Comparison of ENCODE assay signal across 13 cellular contexts in genomic region chr18:48829443-48830149, GRCh38.
DNase-seq lines count a peak whose midpoint lies in the region; ATAC-seq and TF ChIP-seq lines count a peak whose summit lies in the region.
"Had no signal": no experiment of that assay in that cellular context is flagged by ENCODE, and none has a peak within 500 bp of the region (broad histone marks: within the 10 kb centered on the region; RNA-seq: fewer than 3 reads in every experiment).

No MANE protein-coding gene starts in this region.

- no peak overlapping the region for H3K4me3 Mint-ChIP-seq in activated CD8-positive, alpha-beta T cell treated with anti-CD3 and anti-CD28 coated beads, Interleukin-2, amount 10 ng/mL, durations not matched to agents 7 days and 5 days
- no peak overlapping the region for H3K4me3 Mint-ChIP-seq in activated CD8-positive, alpha-beta T cell treated with anti-CD3 and anti-CD28 coated beads for 36 hours
- no peak overlapping the region for H3K4me3 Mint-ChIP-seq in activated CD8-positive, alpha-beta memory T cell treated with anti-CD3 and anti-CD28 coated beads, Interleukin-2, amount 10 ng/mL, durations not matched to agents 7 days and 5 days
- H3K4me3 Mint-ChIP-seq in activated CD4-positive, alpha-beta T cell treated with anti-CD3 and anti-CD28 coated beads, Interleukin-2, amount 10 ng/mL, durations not matched to agents 24 days and 14 days = no peak overlapping the region

- H3K27ac ChIP-seq in tibial artery = peak overlapping the region; percentile 85 to 89
- H3K27ac ChIP-seq: foreskin keratinocyte had no signal

- H3K9me3 ChIP-seq in tibial artery = no peaks in the 10 kb centered on the region
- H3K9me3 ChIP-seq: tibial nerve had no signal

- H3K27me3 ChIP-seq in tibial artery = no peaks in the 10 kb centered on the region
- H3K27me3 ChIP-seq: foreskin keratinocyte, tibial nerve had no signal

- peaks cover 51% of the 10 kb centered on the region for H3K4me1 Mint-ChIP-seq in activated CD8-positive, alpha-beta T cell treated with anti-CD3 and anti-CD28 coated beads, Interleukin-2, amount 10 ng/mL, durations not matched to agents 7 days and 5 days (ENCODE audit: low read depth)
- peaks cover 43% of the 10 kb centered on the region for H3K4me1 Mint-ChIP-seq in activated CD8-positive, alpha-beta T cell treated with anti-CD3 and anti-CD28 coated beads for 36 hours (ENCODE audit: low read depth)
- H3K4me1 Mint-ChIP-seq in activated CD8-positive, alpha-beta memory T cell treated with anti-CD3 and anti-CD28 coated beads, Interleukin-2, amount 10 ng/mL, durations not matched to agents 7 days and 5 days = peaks cover 36% of the 10 kb centered on the region
- H3K4me1 Mint-ChIP-seq in activated CD4-positive, alpha-beta T cell treated with anti-CD3 and anti-CD28 coated beads, Interleukin-2, amount 10 ng/mL, durations not matched to agents 24 days and 14 days = peaks cover 40% of the 10 kb centered on the region

- H3K4me1 ChIP-seq in tibial artery = peaks cover 11 to 98% (median 81%) of the 10 kb centered on the region in 4 donors

- no peak for ATAC-seq in activated CD8-positive, alpha-beta T cell treated with anti-CD3 and anti-CD28 coated beads, Interleukin-2, amount 10 ng/mL, durations not matched to agents 7 days and 5 days
- ATAC-seq in activated CD8-positive, alpha-beta T cell treated with anti-CD3 and anti-CD28 coated beads for 36 hours = no peak
- ATAC-seq in activated CD8-positive, alpha-beta memory T cell treated with anti-CD3 and anti-CD28 coated beads, Interleukin-2, amount 10 ng/mL, durations not matched to agents 7 days and 5 days = no peak
- ATAC-seq: foreskin keratinocyte had no signal

- DNase-seq in activated CD8-positive, alpha-beta T cell treated with anti-CD3 and anti-CD28 coated beads, Interleukin-2, amount 10 ng/mL, durations not matched to agents 7 days and 5 days = peak; percentile 18
- DNase-seq in activated CD8-positive, alpha-beta T cell treated with anti-CD3 and anti-CD28 coated beads for 36 hours = no peak
- peak; percentile 19 for DNase-seq in activated CD8-positive, alpha-beta memory T cell treated with anti-CD3 and anti-CD28 coated beads, Interleukin-2, amount 10 ng/mL, durations not matched to agents 7 days and 5 days
- DNase-seq in left kidney (ENCODE audit: low read depth, low spot score) (peak; percentile 89), tibial artery (peak; percentile 57 to 81), GM19240 (ENCODE audit: insufficient read length, low spot score) (no peak), HuH-7.5 (ENCODE audit: low spot score) (no peak)
- no peak for DNase-seq in activated CD4-positive, alpha-beta T cell treated with anti-CD3 and anti-CD28 coated beads, Interleukin-2, amount 10 ng/mL, durations not matched to agents 24 days and 14 days
- DNase-seq: foreskin keratinocyte; GF-D8; NCI-H2029; stimulated activated CD4-positive, alpha-beta T cell treated with anti-CD3 and anti-CD28 coated beads, Interleukin-2, amount 100 ng/mL, for 48 hours had no signal

- no peaks in the 10 kb centered on the region for H3K27me3 Mint-ChIP-seq in activated CD8-positive, alpha-beta T cell treated with anti-CD3 and anti-CD28 coated beads, Interleukin-2, amount 10 ng/mL, durations not matched to agents 7 days and 5 days (ENCODE audit: low read depth)
- no peaks in the 10 kb centered on the region for H3K27me3 Mint-ChIP-seq in activated CD8-positive, alpha-beta T cell treated with anti-CD3 and anti-CD28 coated beads for 36 hours
- no peaks in the 10 kb centered on the region for H3K27me3 Mint-ChIP-seq in activated CD8-positive, alpha-beta memory T cell treated with anti-CD3 and anti-CD28 coated beads, Interleukin-2, amount 10 ng/mL, durations not matched to agents 7 days and 5 days
- peaks cover 4% of the 10 kb centered on the region for H3K27me3 Mint-ChIP-seq in activated CD4-positive, alpha-beta T cell treated with anti-CD3 and anti-CD28 coated beads, Interleukin-2, amount 10 ng/mL, durations not matched to agents 24 days and 14 days

- H3K9me3 Mint-ChIP-seq in activated CD8-positive, alpha-beta T cell treated with anti-CD3 and anti-CD28 coated beads, Interleukin-2, amount 10 ng/mL, durations not matched to agents 7 days and 5 days (ENCODE audit: insufficient read depth) = no peaks in the 10 kb centered on the region
- no peaks in the 10 kb centered on the region for H3K9me3 Mint-ChIP-seq in activated CD8-positive, alpha-beta T cell treated with anti-CD3 and anti-CD28 coated beads for 36 hours
- no peaks in the 10 kb centered on the region for H3K9me3 Mint-ChIP-seq in activated CD8-positive, alpha-beta memory T cell treated with anti-CD3 and anti-CD28 coated beads, Interleukin-2, amount 10 ng/mL, durations not matched to agents 7 days and 5 days (ENCODE audit: low read depth)
- no peaks in the 10 kb centered on the region for H3K9me3 Mint-ChIP-seq in activated CD4-positive, alpha-beta T cell treated with anti-CD3 and anti-CD28 coated beads, Interleukin-2, amount 10 ng/mL, durations not matched to agents 24 days and 14 days

- intact Hi-C loops in activated CD8-positive, alpha-beta T cell treated with anti-CD3 and anti-CD28 coated beads for 36 hours (cut with micrococcal nuclease) = loop anchor here (10.0 kb wide), 1 partner anchor 115 kb away; no protein-coding TSS in a partner anchor
- intact Hi-C loops in tibial artery (cut with DNase I; ENCODE audit: low total_unique reads) = no loop called here
- intact Hi-C loops in activated CD4-positive, alpha-beta T cell treated with anti-CD3 and anti-CD28 coated beads, Interleukin-2, amount 10 ng/mL, durations not matched to agents 24 days and 14 days (cut with micrococcal nuclease) = loop anchor here (10.0 kb wide), 1 partner anchor 345 kb away; no protein-coding TSS in a partner anchor

- CTCF ChIA-PET in activated CD8-positive, alpha-beta T cell treated with anti-CD3 and anti-CD28 coated beads, Interleukin-2, amount 10 ng/mL, durations not matched to agents 7 days and 5 days (lab: Charles Lee) = no interaction called here
- CTCF ChIA-PET in activated CD8-positive, alpha-beta T cell treated with anti-CD3 and anti-CD28 coated beads for 36 hours (lab: Charles Lee) = no interaction called here
- CTCF ChIA-PET in activated CD8-positive, alpha-beta memory T cell treated with anti-CD3 and anti-CD28 coated beads, Interleukin-2, amount 10 ng/mL, durations not matched to agents 7 days and 5 days (lab: Charles Lee) = no interaction called here

- no peak overlapping the region for H3K27ac Mint-ChIP-seq in activated CD8-positive, alpha-beta T cell treated with anti-CD3 and anti-CD28 coated beads, Interleukin-2, amount 10 ng/mL, durations not matched to agents 7 days and 5 days
- H3K27ac Mint-ChIP-seq in activated CD8-positive, alpha-beta T cell treated with anti-CD3 and anti-CD28 coated beads for 36 hours = no peak overlapping the region
- no peak overlapping the region for H3K27ac Mint-ChIP-seq in activated CD8-positive, alpha-beta memory T cell treated with anti-CD3 and anti-CD28 coated beads, Interleukin-2, amount 10 ng/mL, durations not matched to agents 7 days and 5 days
- H3K27ac Mint-ChIP-seq in activated CD4-positive, alpha-beta T cell treated with anti-CD3 and anti-CD28 coated beads, Interleukin-2, amount 10 ng/mL, durations not matched to agents 24 days and 14 days = no peak overlapping the region

- peaks cover 15% of the 10 kb centered on the region for H3K36me3 Mint-ChIP-seq in activated CD8-positive, alpha-beta T cell treated with anti-CD3 and anti-CD28 coated beads, Interleukin-2, amount 10 ng/mL, durations not matched to agents 7 days and 5 days (ENCODE audit: low read depth)
- no peaks in the 10 kb centered on the region for H3K36me3 Mint-ChIP-seq in activated CD8-positive, alpha-beta T cell treated with anti-CD3 and anti-CD28 coated beads for 36 hours (ENCODE audit: low read depth)
- H3K36me3 Mint-ChIP-seq in activated CD8-positive, alpha-beta memory T cell treated with anti-CD3 and anti-CD28 coated beads, Interleukin-2, amount 10 ng/mL, durations not matched to agents 7 days and 5 days = peaks cover 2% of the 10 kb centered on the region
- peaks cover 5% of the 10 kb centered on the region for H3K36me3 Mint-ChIP-seq in activated CD4-positive, alpha-beta T cell treated with anti-CD3 and anti-CD28 coated beads, Interleukin-2, amount 10 ng/mL, durations not matched to agents 24 days and 14 days (ENCODE audit: low read depth)

- POLR2A ChIA-PET in activated CD8-positive, alpha-beta T cell treated with anti-CD3 and anti-CD28 coated beads, Interleukin-2, amount 10 ng/mL, durations not matched to agents 7 days and 5 days (lab: Charles Lee) = no interaction called here
- POLR2A ChIA-PET in activated CD8-positive, alpha-beta T cell treated with anti-CD3 and anti-CD28 coated beads for 36 hours (lab: Charles Lee) = interaction anchor here (0.5 to 0.9 kb wide), 2 partner anchors 28 to 32 kb away, joined by 3 to 4 read pairs; no protein-coding TSS in a partner anchor

- H3K36me3 ChIP-seq in tibial artery = no peaks in the 10 kb centered on the region
- H3K36me3 ChIP-seq: tibial nerve had no signal

- no peak overlapping the region for H3K4me3 ChIP-seq in tibial artery
- H3K4me3 ChIP-seq: tibial nerve had no signal

- TF ChIP-seq CTCF in activated CD8-positive, alpha-beta T cell treated with anti-CD3 and anti-CD28 coated beads for 36 hours (IDR thresholded peaks at IDR 0.05) = no peak
- no peak for TF ChIP-seq CTCF in tibial artery (IDR thresholded peaks at IDR 0.05)

Comparison
In these comparisons a context has a peak if more than half of its experiments do, and no peak if none do; other contexts are left out.
1. DNase-seq: peak in activated CD8-positive, alpha-beta T cell treated with anti-CD3 and anti-CD28 coated beads, Interleukin-2, amount 10 ng/mL, durations not matched to agents 7 days and 5 days (single experiment), activated CD8-positive, alpha-beta memory T cell treated with anti-CD3 and anti-CD28 coated beads, Interleukin-2, amount 10 ng/mL, durations not matched to agents 7 days and 5 days (single experiment), left kidney (single experiment) and tibial artery (2 of 2); none in activated CD8-positive, alpha-beta T cell treated with anti-CD3 and anti-CD28 coated beads for 36 hours (single experiment), GM19240 (single experiment), HuH-7.5 (single experiment) and activated CD4-positive, alpha-beta T cell treated with anti-CD3 and anti-CD28 coated beads, Interleukin-2, amount 10 ng/mL, durations not matched to agents 24 days and 14 days (single experiment).